ENCODE assay signal across 23 cellular contexts in the genomic region with DNA sequence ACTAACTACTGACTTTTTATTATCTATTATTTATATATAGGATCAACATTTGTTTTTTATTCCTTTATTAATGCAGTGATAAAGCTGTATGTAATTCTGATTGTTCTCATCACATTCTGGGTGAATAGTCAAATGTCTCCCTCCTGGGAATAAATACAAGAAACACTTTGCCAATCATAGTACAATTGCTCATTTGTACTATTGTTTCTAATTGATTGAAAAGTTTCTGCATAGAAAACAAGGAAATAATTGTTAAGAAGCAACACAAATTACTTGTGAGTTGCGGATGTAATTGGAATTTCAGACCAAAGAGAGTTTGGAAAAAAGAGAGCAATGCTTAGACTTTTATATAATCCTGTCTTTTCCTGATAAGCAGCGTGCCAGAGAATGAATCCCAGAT.
DNase-seq lines count a peak whose midpoint lies in the region; ATAC-seq and FAIRE-seq lines count a peak whose summit lies in the region.
"Had no signal": no experiment of that assay in that cellular context is flagged by ENCODE, and none has a peak within 500 bp of the region (broad histone marks: within the 10 kb centered on the region; RNA-seq: fewer than 3 reads in every experiment).

No MANE protein-coding gene starts in this region.

- DNase-seq in Ammon's horn (ENCODE audit: low spot score) (peak; percentile 8), frontal cortex (ENCODE audit: low spot score in 2 of 2) (no peak), midbrain (lab: John Stamatoyannopoulos, UW) (peak; percentile 21), substantia nigra (lab: John Stamatoyannopoulos, UW) (no peak)
- no peak for DNase-seq in activated CD4-positive, alpha-beta memory T cell treated with anti-CD3 and anti-CD28 coated beads for 36 hours
- no peak for DNase-seq in activated CD4-positive, alpha-beta T cell treated with anti-CD3 and anti-CD28 coated beads for 4 hours
- DNase-seq: AML-193; CD4-positive, alpha-beta memory T cell; DMS153; DMS79; GDM1; HCEC 1CT; HFFc6 had no signal

- FAIRE-seq in frontal cortex (lab: Jason Lieb, UNC) = peak; percentile 42
- FAIRE-seq: A549, GM12892, GM18507, H54, HTR-8/SVneo had no signal

- POLR2A ChIA-PET in activated CD4-positive, alpha-beta memory T cell treated with anti-CD3 and anti-CD28 coated beads for 36 hours (lab: Charles Lee) = no interaction called here

- H3K36me3 Mint-ChIP-seq in activated CD4-positive, alpha-beta memory T cell treated with anti-CD3 and anti-CD28 coated beads for 36 hours = no peaks in the 10 kb centered on the region
- H3K36me3 Mint-ChIP-seq: CD14-positive monocyte; CD4-positive, alpha-beta memory T cell had no signal

- no peaks in the 10 kb centered on the region for H3K4me1 Mint-ChIP-seq in activated CD4-positive, alpha-beta memory T cell treated with anti-CD3 and anti-CD28 coated beads for 36 hours (ENCODE audit: low read depth)
- H3K4me1 Mint-ChIP-seq: CD14-positive monocyte; CD4-positive, alpha-beta memory T cell; GM23338 had no signal

- H3K4me3 Mint-ChIP-seq in activated CD4-positive, alpha-beta memory T cell treated with anti-CD3 and anti-CD28 coated beads for 36 hours = no peak overlapping the region
- H3K4me3 Mint-ChIP-seq: CD14-positive monocyte; CD4-positive, alpha-beta memory T cell; GM23338; HFFc6 had no signal

- no peaks in the 10 kb centered on the region for H3K27me3 Mint-ChIP-seq in activated CD4-positive, alpha-beta memory T cell treated with anti-CD3 and anti-CD28 coated beads for 36 hours
- H3K27me3 Mint-ChIP-seq: CD4-positive, alpha-beta memory T cell had no signal

- peak overlapping the region; percentile 36 for H3K27ac ChIP-seq in substantia nigra (ENCODE audit: low read depth, low read length, poor library complexity, severe bottlenecking)
- H3K27ac ChIP-seq: 22Rv1, A549, BLaER1 had no signal

- CTCF ChIA-PET in activated CD4-positive, alpha-beta memory T cell treated with anti-CD3 and anti-CD28 coated beads for 36 hours (lab: Charles Lee) = no interaction called here

- H3K9me3 Mint-ChIP-seq in activated CD4-positive, alpha-beta memory T cell treated with anti-CD3 and anti-CD28 coated beads for 36 hours = peaks cover 29% of the 10 kb centered on the region

- no peak for ATAC-seq in GM19463 (IDR thresholded peaks at IDR 0.05; ENCODE audit: unreplicated experiment)
- ATAC-seq: A549, GM23338 had no signal

- intact Hi-C loops in activated CD4-positive, alpha-beta memory T cell treated with anti-CD3 and anti-CD28 coated beads for 36 hours (cut with micrococcal nuclease) = no loop called here

- H3K27ac Mint-ChIP-seq in activated CD4-positive, alpha-beta memory T cell treated with anti-CD3 and anti-CD28 coated beads for 36 hours = no peak overlapping the region
- H3K27ac Mint-ChIP-seq: CD14-positive monocyte; CD4-positive, alpha-beta memory T cell; GM23338; HFFc6 had no signal

Comparison
In these comparisons a context has a peak if more than half of its experiments do, and no peak if none do; other contexts are left out.
1. DNase-seq: peak in Ammon's horn (single experiment) and midbrain (single experiment); none in frontal cortex (0 of 2), substantia nigra (0 of 49), activated CD4-positive, alpha-beta memory T cell treated with anti-CD3 and anti-CD28 coated beads for 36 hours (single experiment) and activated CD4-positive, alpha-beta T cell treated with anti-CD3 and anti-CD28 coated beads for 4 hours (0 of 2).